9 cellular contexts compared by ENCODE assay signal in the genomic region with DNA sequence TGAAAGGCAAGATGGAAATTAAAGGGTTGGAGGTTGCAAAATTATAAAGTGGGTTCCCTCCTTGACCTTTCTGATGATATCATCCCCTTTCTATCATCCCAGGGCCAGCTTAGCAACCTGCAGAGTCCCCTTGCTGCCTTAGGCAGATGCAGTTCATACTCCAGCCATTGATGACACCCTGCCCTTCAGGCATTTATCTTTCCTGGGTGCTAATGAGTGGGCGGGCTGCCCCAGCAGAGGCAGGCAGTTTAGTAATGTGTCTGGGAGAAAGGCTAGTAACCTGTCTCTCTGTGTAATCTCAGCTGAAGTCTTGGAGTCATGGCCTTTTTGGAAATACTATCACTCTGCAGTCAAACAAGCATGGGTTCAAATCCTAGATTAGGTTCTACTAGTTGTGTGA. TPM values are rescaled to one million over a fixed set of nuclear protein-coding genes. Genes with fewer than 3 reads are reported as not detected.
"Had no signal": no experiment of that assay in that cellular context is flagged by ENCODE, and none has a peak within 500 bp of the region (broad histone marks: within the 10 kb centered on the region; RNA-seq: fewer than 3 reads in every experiment).

No MANE protein-coding gene starts in this region.

- H3K4me3 Mint-ChIP-seq: HFFc6, IgD-negative memory B cell had no signal

- DNase-seq: GOT3, H7, HFFc6, KBM-7 had no signal

- H3K36me3 ChIP-seq: HAP-1 had no signal

- H3K27ac ChIP-seq: HL-60 had no signal

- H3K9me3 ChIP-seq: HAP-1 had no signal

- H3K4me1 ChIP-seq: HAP-1 had no signal

- H3K36me3 Mint-ChIP-seq: IgD-negative memory B cell had no signal

- FAIRE-seq: HepG2 had no signal

- H3K27ac Mint-ChIP-seq: HFFc6 had no signal

- H3K4me3 ChIP-seq: HAP-1 had no signal

- ATAC-seq: HCT116, HepG2 had no signal

- H3K9me3 Mint-ChIP-seq: HFFc6, IgD-negative memory B cell had no signal

RNA-seq across cellular contexts. Expression of gene FRMPD3, which starts 3.8 kb away (rescaled TPM):
- total RNA-seq: HepG2 had no signal
